13 cellular contexts compared by ENCODE assay signal in genomic region chr22:39041908-39042307, GRCh38. TPM values are rescaled to one million over a fixed set of nuclear protein-coding genes. Genes with fewer than 3 reads are reported as not detected.
DNase-seq lines count a peak whose midpoint lies in the region; ATAC-seq and TF ChIP-seq lines count a peak whose summit lies in the region.
"Had no signal": no experiment of that assay in that cellular context is flagged by ENCODE, and none has a peak within 500 bp of the region (broad histone marks: within the 10 kb centered on the region; RNA-seq: fewer than 3 reads in every experiment).

No MANE protein-coding gene starts in this region.

- H3K9me3 ChIP-seq in iPS-15b (ENCODE audit: control insufficient read depth, insufficient read depth, low read length) = no peaks in the 10 kb centered on the region

- POLR2A ChIA-PET in T-cell (lab: Charles Lee) = no interaction called here

- H3K27ac Mint-ChIP-seq in activated naive CD4-positive, alpha-beta T cell treated with anti-CD3 and anti-CD28 coated beads, Interleukin-2, amount 50 U/mL, for 24 hours = peak overlapping the region; percentile 41
- H3K27ac Mint-ChIP-seq in T-cell = peak overlapping the region; percentile 91 to 93
- H3K27ac Mint-ChIP-seq in type B pancreatic cell = no peak overlapping the region

- no peaks in the 10 kb centered on the region for H3K9me3 Mint-ChIP-seq in activated naive CD4-positive, alpha-beta T cell treated with anti-CD3 and anti-CD28 coated beads, Interleukin-2, amount 50 U/mL, for 24 hours
- H3K9me3 Mint-ChIP-seq in T-cell (no peaks in the 10 kb centered on the region), type B pancreatic cell (no peaks in the 10 kb centered on the region)

- peak overlapping the region; percentile 55 for H3K4me3 Mint-ChIP-seq in activated naive CD4-positive, alpha-beta T cell treated with anti-CD3 and anti-CD28 coated beads, Interleukin-2, amount 50 U/mL, for 24 hours
- peak overlapping the region; percentile 81 to 86 (median 86) for H3K4me3 Mint-ChIP-seq in T-cell
- H3K4me3 Mint-ChIP-seq in type B pancreatic cell = peak overlapping the region; percentile 54

- no peak for TF ChIP-seq CTCF in type B pancreatic cell (conservative IDR thresholded peaks at IDR 0.05)

- ATAC-seq in T-cell (replicated peaks in 1 of 4) (no peak), HG02884 (IDR thresholded peaks at IDR 0.05; ENCODE audit: unreplicated experiment) (no peak), GM19455 (IDR thresholded peaks at IDR 0.05; ENCODE audit: unreplicated experiment) (no peak)

- CTCF ChIA-PET in T-cell (lab: Charles Lee) = no interaction called here

- H3K36me3 Mint-ChIP-seq in activated naive CD4-positive, alpha-beta T cell treated with anti-CD3 and anti-CD28 coated beads, Interleukin-2, amount 50 U/mL, for 24 hours = no peaks in the 10 kb centered on the region
- H3K36me3 Mint-ChIP-seq in T-cell = peaks cover 19% of the 10 kb centered on the region
- H3K36me3 Mint-ChIP-seq in type B pancreatic cell = peaks cover 5% of the 10 kb centered on the region

- H3K4me1 ChIP-seq in iPS-15b (ENCODE audit: control insufficient read depth, insufficient read depth, low read length) = peaks cover 10% of the 10 kb centered on the region

- H3K27me3 Mint-ChIP-seq in activated naive CD4-positive, alpha-beta T cell treated with anti-CD3 and anti-CD28 coated beads, Interleukin-2, amount 50 U/mL, for 24 hours = no peaks in the 10 kb centered on the region
- H3K27me3 Mint-ChIP-seq in T-cell = no peaks in the 10 kb centered on the region
- no peaks in the 10 kb centered on the region for H3K27me3 Mint-ChIP-seq in type B pancreatic cell

- H3K36me3 ChIP-seq in iPS-15b (ENCODE audit: control insufficient read depth, insufficient read depth, low read length) = peaks cover 9% of the 10 kb centered on the region

- H3K27me3 ChIP-seq in iPS-15b (ENCODE audit: control insufficient read depth, insufficient read depth, low read length) = no peaks in the 10 kb centered on the region

- H3K9ac ChIP-seq in iPS-15b (ENCODE audit: low read depth, low read length) = no peak overlapping the region

- H3K4me3 ChIP-seq in iPS-15b (ENCODE audit: low read depth, low read length) = peak overlapping the region; percentile 52

- no peak for DNase-seq in activated naive CD4-positive, alpha-beta T cell treated with Interleukin-2 at 50 U/mL for 16 hours
- DNase-seq in T-cell = no peak
- DNase-seq in type B pancreatic cell (ENCODE audit: extremely low spot score, unreplicated experiment) = no peak
- DNase-seq in NCI-H1436 treated with DMSO at 0.1 percent for 48 hours (lab: John Stamatoyannopoulos, UW) = no peak
- DNase-seq: activated CD4-positive, CD25-positive, alpha-beta regulatory T cell treated with anti-CD3 and anti-CD28 coated beads, Interleukin-2, amount 50 U/mL, for 72 hours; NCI-H345; Right ventricle myocardium superior; stimulated activated naive CD4-positive, alpha-beta T cell had no signal

- H3K4me1 Mint-ChIP-seq in activated naive CD4-positive, alpha-beta T cell treated with anti-CD3 and anti-CD28 coated beads, Interleukin-2, amount 50 U/mL, for 24 hours = peaks cover 48% of the 10 kb centered on the region
- H3K4me1 Mint-ChIP-seq in T-cell (peaks cover 37 to 63% (median 40%) of the 10 kb centered on the region in 3 donors), type B pancreatic cell (ENCODE audit: unreplicated experiment) (peaks cover 49% of the 10 kb centered on the region)

RNA-seq across cellular contexts. Expression of gene APOBEC3F, which starts 1.2 kb away (rescaled TPM):
- total RNA-seq in T-cell (10 to 100 TPM; 14.3 to 29.1 (median 18.5) TPM), type B pancreatic cell (ENCODE audit: low replicate concordance) (14.9 and 18.9 TPM in 2 replicates)

RNA-seq across cellular contexts. Expression of gene APOBEC3D, which starts 21.0 kb away (rescaled TPM):
- total RNA-seq in T-cell (10 to 100 TPM; 17.1 to 27.2 (median 24.4) TPM), type B pancreatic cell (ENCODE audit: low replicate concordance) (3.9 and 6.9 TPM in 2 replicates)

RNA-seq across cellular contexts. Expression of gene APOBEC3C, which starts 27.9 kb away (rescaled TPM):
- total RNA-seq in T-cell = 10 to 100 TPM; 32.9 to 61.7 (median 52.1) TPM
- total RNA-seq in type B pancreatic cell (ENCODE audit: low replicate concordance) = 26.0 and 55.3 TPM in 2 replicates

RNA-seq across cellular contexts. Expression of gene APOBEC3G, which starts 35.2 kb away (rescaled TPM):
- 10 to 100 TPM; 29.7 to 71.3 (median 62.7) TPM for total RNA-seq in T-cell
- total RNA-seq in type B pancreatic cell (ENCODE audit: low replicate concordance) = 5.6 and 8.0 TPM in 2 replicates

RNA-seq across cellular contexts. Expression of gene APOBEC3H, which starts 55.1 kb away (rescaled TPM):
- 1 to 10 TPM; 1.1 to 6.9 (median 6.1) TPM for total RNA-seq in T-cell
- 0.63 and 1.1 TPM in 2 replicates for total RNA-seq in type B pancreatic cell (ENCODE audit: low replicate concordance)
- total RNA-seq: M059J, Right ventricle myocardium superior had no signal
